In the genomic region with DNA sequence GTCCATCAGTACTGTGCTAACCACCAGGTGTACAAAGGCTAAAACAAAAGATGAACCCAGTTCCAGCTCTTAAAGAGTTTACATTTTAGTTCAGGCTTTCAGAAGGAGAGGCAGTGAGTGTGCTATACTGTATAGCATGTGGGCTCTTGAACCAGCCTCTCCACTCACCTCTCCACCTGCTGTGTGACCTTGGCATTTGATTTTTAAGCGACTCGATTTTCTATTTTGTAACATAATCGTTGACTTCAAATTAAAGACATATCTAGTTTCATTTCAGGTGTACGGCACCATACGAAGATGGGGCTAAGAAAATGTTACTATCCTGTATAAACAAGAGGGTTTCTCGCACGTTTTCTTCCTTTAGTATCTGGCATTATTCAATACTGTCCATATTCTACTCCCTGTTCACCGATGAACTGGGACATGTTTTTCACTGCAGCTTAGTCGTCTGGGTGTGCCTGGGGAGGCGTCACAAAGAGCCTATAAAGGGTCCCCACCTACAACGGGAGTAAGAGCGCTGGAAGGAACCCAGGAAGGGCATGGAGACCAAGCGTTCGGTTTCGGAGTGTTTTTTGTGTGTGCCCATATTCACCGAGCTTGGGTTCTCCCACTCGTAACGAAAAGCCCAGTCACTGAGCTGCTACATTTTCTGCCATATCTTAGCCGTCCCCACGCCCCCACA, we compare ENCODE assay signal across 8 cellular contexts. TPM values are rescaled to one million over a fixed set of nuclear protein-coding genes. Genes with fewer than 3 reads are reported as not detected.
DNase-seq lines count a peak whose midpoint lies in the region; ATAC-seq and TF ChIP-seq lines count a peak whose summit lies in the region.

No MANE protein-coding gene starts in this region.

- H3K4me1 Mint-ChIP-seq in T-helper 17 cell, result peaks cover 32% of the 10 kb centered on the region

- intact Hi-C loops in ovary (cut with DNase I), result no loop called here

- no peaks in the 10 kb centered on the region for H3K36me3 ChIP-seq in ovary

- no peaks in the 10 kb centered on the region for H3K9me3 ChIP-seq in T-helper 17 cell (ENCODE audit: control insufficient read depth, low read length, poor library complexity, severe bottlenecking)
- H3K9me3 ChIP-seq in ovary, result no peaks in the 10 kb centered on the region

- H3K4me1 ChIP-seq in ovary (ENCODE audit: insufficient read depth), result peaks cover 8% of the 10 kb centered on the region

- H3K27ac Mint-ChIP-seq in T-helper 17 cell, result peak overlapping the region; percentile 99

- no peaks in the 10 kb centered on the region for H3K27me3 ChIP-seq in ovary

- 0% methylated on average over 20 of the region's 20 CpGs for WGBS in ovary, 3 donors

- H3K27me3 Mint-ChIP-seq in T-helper 17 cell, result no peaks in the 10 kb centered on the region

- peak overlapping the region; percentile 99 for H3K4me3 Mint-ChIP-seq in T-helper 17 cell

- TF ChIP-seq CTCF in fibroblast of villous mesenchyme (IDR thresholded peaks at IDR 0.05; ENCODE audit: insufficient read depth, low read depth, low read length) (no peak), ovary (IDR thresholded peaks at IDR 0.05) (no peak)

- no peak for TF ChIP-seq EP300 in ovary (IDR thresholded peaks at IDR 0.05)

- H3K27ac ChIP-seq in ovary, result peak overlapping the region; percentile 88 to 91

- peak overlapping the region; percentile 95 for H3K4me3 ChIP-seq in fibroblast of villous mesenchyme (ENCODE audit: low read depth, low read length)
- H3K4me3 ChIP-seq in ovary, result peak overlapping the region; percentile 100

- DNase-seq in Kasumi-1 (lab: John Stamatoyannopoulos, UW), result peak; percentile 66 to 71
- DNase-seq in T-helper 17 cell, result no peak
- no peak for DNase-seq in fibroblast of villous mesenchyme (ENCODE audit: low read depth)
- DNase-seq in ovary, result no peak
- no peak for DNase-seq in hippocampal formation (lab: John Stamatoyannopoulos, UW)
- no peak for DNase-seq in GDM1 (lab: John Stamatoyannopoulos, UW)

- no peak for TF ChIP-seq POLR2A in ovary (IDR thresholded peaks at IDR 0.05)

- ATAC-seq in GM18498 (IDR thresholded peaks at IDR 0.05; ENCODE audit: unreplicated experiment) (peak; percentile 21), GM21825 (IDR thresholded peaks at IDR 0.05; ENCODE audit: unreplicated experiment) (peak; percentile 8), T-helper 17 cell (peak; percentile 25)

- H3K36me3 Mint-ChIP-seq in T-helper 17 cell (ENCODE audit: low read depth), result peaks cover 2% of the 10 kb centered on the region

RNA-seq across cellular contexts. Expression of a gene that starts 0.8 kb away (rescaled TPM):
- total RNA-seq in T-helper 17 cell (100 to 1,000 TPM; 186 to 222 TPM), fibroblast of villous mesenchyme (51.2 and 66.1 TPM in 2 replicates), ovary (100 to 1,000 TPM in 1 of 7 donors, 10 to 100 TPM in 6; 46.6 to 152 (median 62.9) TPM)
- polyA plus RNA-seq in ovary, result 10 to 100 TPM; 35.7 to 36.2 TPM

Comparison
In these comparisons a context has a peak if more than half of its experiments do, and no peak if none do; other contexts are left out.
1. DNase-seq: peak in Kasumi-1 (2 of 2); none in T-helper 17 cell (0 of 3), fibroblast of villous mesenchyme (single experiment), ovary (0 of 5), hippocampal formation (0 of 2) and GDM1 (single experiment).
2. Peak in every context shown above with its lines, with median percentiles within 50 percentile points of each other: ATAC-seq.